In the genomic region with DNA sequence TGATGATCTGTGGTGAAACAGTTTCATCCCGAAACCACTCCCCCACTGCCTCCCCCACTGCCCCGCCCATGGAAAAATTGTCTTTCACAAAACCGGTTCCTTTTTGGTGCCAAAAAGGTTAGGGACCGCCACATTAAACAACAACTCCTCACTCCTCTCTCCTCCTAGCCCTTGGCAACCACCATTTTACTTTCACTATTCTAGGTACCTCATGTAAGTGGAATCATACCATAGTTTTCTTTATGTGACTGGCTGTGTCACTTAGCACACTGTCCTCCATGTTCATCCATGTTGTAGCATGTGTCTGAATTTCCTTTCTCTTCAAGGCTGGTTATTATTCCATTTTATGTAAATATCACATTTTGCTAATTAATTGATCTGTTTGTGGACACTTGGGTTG, we compare ENCODE assay signal across 18 cellular contexts.
"Had no signal": no experiment of that assay in that cellular context is flagged by ENCODE, and none has a peak within 500 bp of the region (broad histone marks: within the 10 kb centered on the region; RNA-seq: fewer than 3 reads in every experiment).

No MANE protein-coding gene starts in this region.

- H3K4me1 ChIP-seq: colonic mucosa, foreskin keratinocyte, parathyroid adenoma had no signal

- H3K27ac ChIP-seq: colonic mucosa, foreskin keratinocyte, hepatocyte, neutrophil, parathyroid adenoma, spleen, thyroid gland had no signal

- H3K4me3 Mint-ChIP-seq: brain; stimulated activated memory B cell treated with anti-CD40 and anti-IgM and Interleukin-4, amounts not matched to agents 10 μg/mL and 1 μg/mL and 100 μg/mL, for 72 hours had no signal

- H3K9me3 ChIP-seq: colonic mucosa, thyroid gland had no signal

- DNase-seq: activated CD4-positive, alpha-beta T cell treated with anti-CD3 and anti-CD28 coated beads for 1 hour; activated CD4-positive, alpha-beta T cell treated with anti-CD3 and anti-CD28 coated beads, Interleukin-2, amount 50 U/mL, for 48 hours; activated naive CD4-positive, alpha-beta T cell; caudate nucleus; colonic mucosa; foreskin keratinocyte; left cardiac atrium; naive thymus-derived CD8-positive, alpha-beta T cell; spleen; stimulated activated CD4-positive, alpha-beta T cell treated with anti-CD3 and anti-CD28 coated beads, Interleukin-4, amount 100 ng/mL, for 4 hours; T-helper 1 cell; T1000; thyroid gland had no signal

- H3K4me2 ChIP-seq: hepatocyte had no signal

- H3K9ac ChIP-seq: parathyroid adenoma had no signal

- H3K4me3 ChIP-seq: colonic mucosa, hepatocyte, spleen, thyroid gland had no signal

- H2AFZ ChIP-seq: hepatocyte, parathyroid adenoma had no signal

- H3K27ac Mint-ChIP-seq: brain; stimulated activated memory B cell treated with anti-CD40 and anti-IgM and Interleukin-4, amounts not matched to agents 10 μg/mL and 1 μg/mL and 100 μg/mL, for 72 hours had no signal

- H3K36me3 ChIP-seq: colonic mucosa, neutrophil, thyroid gland had no signal

- H3K4me1 Mint-ChIP-seq: brain had no signal

- H3K27me3 ChIP-seq: colonic mucosa, foreskin keratinocyte, hepatocyte, neutrophil, spleen, thyroid gland had no signal

- ATAC-seq: foreskin keratinocyte; left cardiac atrium; naive thymus-derived CD8-positive, alpha-beta T cell; stimulated activated memory B cell treated with anti-CD40 and anti-IgM and Interleukin-4, amounts not matched to agents 10 μg/mL and 1 μg/mL and 100 μg/mL, for 72 hours had no signal

- H3K27me3 Mint-ChIP-seq: brain; naive thymus-derived CD8-positive, alpha-beta T cell; stimulated activated memory B cell treated with anti-CD40 and anti-IgM and Interleukin-4, amounts not matched to agents 10 μg/mL and 1 μg/mL and 100 μg/mL, for 72 hours had no signal
